Comparison of ENCODE assay signal across 16 cellular contexts in the genomic region with DNA sequence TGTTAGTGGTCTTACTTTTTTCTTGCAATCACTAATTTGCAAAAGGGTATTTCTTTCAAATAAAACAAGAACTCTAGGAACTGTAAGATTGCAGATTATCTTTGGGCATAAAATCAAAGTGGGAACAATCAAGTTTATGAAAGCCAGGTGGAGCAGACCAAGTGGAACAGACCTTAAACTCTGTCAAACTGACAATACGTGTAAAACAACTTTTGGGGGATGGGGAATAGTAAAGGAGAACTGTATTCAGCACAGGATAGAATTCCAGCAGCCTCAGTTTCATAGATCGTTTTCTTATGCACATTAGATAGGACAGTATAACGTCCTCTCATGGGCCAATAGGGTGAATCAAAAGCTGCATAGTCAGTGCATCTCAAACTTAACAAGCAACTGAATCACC.
"Had no signal": no experiment of that assay in that cellular context is flagged by ENCODE, and none has a peak within 500 bp of the region (broad histone marks: within the 10 kb centered on the region; RNA-seq: fewer than 3 reads in every experiment).

No MANE protein-coding gene starts in this region.

- H3K9me3 ChIP-seq: heart left ventricle, thyroid gland, vagina had no signal

- ATAC-seq: activated CD4-positive, CD25-positive, alpha-beta regulatory T cell treated with anti-CD3 and anti-CD28 coated beads, Interleukin-2, amount 50 U/mL, for 24 hours; heart left ventricle had no signal

- DNase-seq: activated CD4-positive, alpha-beta T cell treated with anti-CD3 and anti-CD28 coated beads, Interleukin-2, amount 50 U/mL, for 48 hours; activated naive CD4-positive, alpha-beta T cell treated with Interleukin-2 at 50 U/mL for 16 hours; caudate nucleus; effector CD4-positive, alpha-beta T cell; foreskin melanocyte; heart left ventricle; kidney; retina; stimulated activated CD4-positive, alpha-beta T cell treated with anti-CD3 and anti-CD28 coated beads, Interleukin-15, amount 100 ng/mL, for 24 hours; stimulated activated CD4-positive, alpha-beta T cell treated with anti-CD3 and anti-CD28 coated beads, Interleukin-4, amount 100 ng/mL, for 24 hours; T-helper 2 cell; thyroid gland had no signal

- H3K27me3 ChIP-seq: heart left ventricle, thyroid gland, vagina had no signal

- H3K27ac ChIP-seq: coronary artery, heart left ventricle, parathyroid adenoma, thyroid gland, vagina had no signal

- H3K79me2 ChIP-seq: parathyroid adenoma had no signal

- H3K4me3 ChIP-seq: coronary artery, heart left ventricle, thyroid gland, vagina had no signal

- H3K9ac ChIP-seq: parathyroid adenoma had no signal

- H2AFZ ChIP-seq: parathyroid adenoma had no signal
